Comparison of ENCODE assay signal across 1 cellular context in genomic region chr20:49484180-49485140, GRCh38.
TF ChIP-seq lines count a peak whose summit lies in the region.

No MANE protein-coding gene starts in this region.

TF ChIP-seq in HepG2, 621 proteins besides CTCF, POLR2A, EP300 and RAD21 (continued from another document and continues in another):
- TF ChIP-seq ZNF503 (CRISPR knock-in tag; IDR thresholded peaks at IDR 0.05) (no peak), FOSL1 (CRISPR knock-in tag; IDR thresholded peaks at IDR 0.05; ENCODE audit: borderline replicate concordance) (no peak), NR2C2 (CRISPR knock-in tag; IDR thresholded peaks at IDR 0.05; ENCODE audit: borderline replicate concordance) (peak; percentile 45; the same call in 1 of the 2 replicates), SMARCE1 (IDR thresholded peaks at IDR 0.05; ENCODE audit: borderline replicate concordance) (no peak), SOX13 (IDR thresholded peaks at IDR 0.05) (no peak), SOX13 (CRISPR knock-in tag; conservative IDR thresholded peaks at IDR 0.05 in 1 of 2, IDR thresholded peaks at IDR 0.05 in 1 of 2) (peak in 1 of 2 experiments; percentile 25; a peak in 1 of 4 replicates), ZBTB33 (CRISPR knock-in tag; IDR thresholded peaks at IDR 0.05) (peak; percentile 37; the same call in 1 of the 2 replicates), PTBP1 (IDR thresholded peaks at IDR 0.05; ENCODE audit: low read depth, low read length, poor library complexity, severe bottlenecking) (peak; percentile 45), ZBTB20 (CRISPR knock-in tag; IDR thresholded peaks at IDR 0.05; ENCODE audit: borderline replicate concordance, low read depth) (no peak), ZNF773 (CRISPR knock-in tag; IDR thresholded peaks at IDR 0.05; ENCODE audit: borderline replicate concordance) (peak; percentile 57; the same call in 1 of the 2 replicates), TFDP1 (CRISPR knock-in tag; IDR thresholded peaks at IDR 0.05; ENCODE audit: borderline replicate concordance) (peak; percentile 60; the same call in 1 of the 2 replicates), IRF9 (CRISPR knock-in tag; IDR thresholded peaks at IDR 0.05; ENCODE audit: borderline replicate concordance) (peak; percentile 89), NRL (CRISPR knock-in tag; IDR thresholded peaks at IDR 0.05; ENCODE audit: borderline replicate concordance) (peak; percentile 51; the same call in 1 of the 2 replicates), IKZF4 (CRISPR knock-in tag; IDR thresholded peaks at IDR 0.05; ENCODE audit: borderline replicate concordance, low read depth, not compliant biosample characterization) (no peak), ZNF740 (CRISPR knock-in tag; IDR thresholded peaks at IDR 0.05) (no peak), RBM39 (IDR thresholded peaks at IDR 0.05; ENCODE audit: low read depth, low read length, poor library complexity, severe bottlenecking) (peak; percentile 78), ZNF274 (CRISPR knock-in tag; IDR thresholded peaks at IDR 0.05) (peak; percentile 93), KAT7 (CRISPR knock-in tag; IDR thresholded peaks at IDR 0.05; ENCODE audit: borderline replicate concordance) (0 out of 2 replicates have a peak, but pooled peaks have one; percentile 38), RFX3 (CRISPR knock-in tag; IDR thresholded peaks at IDR 0.05) (no peak), PCBP1 (IDR thresholded peaks at IDR 0.05; ENCODE audit: borderline replicate concordance, low read depth, low read length) (no peak), ZNF12 (CRISPR knock-in tag; IDR thresholded peaks at IDR 0.05) (0 out of 2 replicates have a peak, but pooled peaks have one; percentile 30), ZNF580 (CRISPR knock-in tag; IDR thresholded peaks at IDR 0.05; ENCODE audit: borderline replicate concordance, low read depth) (peak; percentile 81; the same call in 1 of the 2 replicates), NCOA1 (CRISPR knock-in tag; IDR thresholded peaks at IDR 0.05) (no peak), KDM2A (CRISPR knock-in tag; IDR thresholded peaks at IDR 0.05; ENCODE audit: borderline replicate concordance, low read depth) (peak; percentile 94), GABPB1 (CRISPR knock-in tag; IDR thresholded peaks at IDR 0.05) (peak; percentile 86), SALL2 (CRISPR knock-in tag; IDR thresholded peaks at IDR 0.05) (peak; percentile 85; the same call in 1 of the 2 replicates), ZNF788 (CRISPR knock-in tag; IDR thresholded peaks at IDR 0.05; ENCODE audit: borderline replicate concordance) (peak; percentile 84; the same call in 1 of the 2 replicates), ZSCAN20 (CRISPR knock-in tag; IDR thresholded peaks at IDR 0.05; ENCODE audit: borderline replicate concordance) (no peak), SRSF9 (IDR thresholded peaks at IDR 0.05; ENCODE audit: borderline replicate concordance, insufficient read depth, low read depth, low read length, poor library complexity, severe bottlenecking) (no peak), CCAR2 (optimal IDR thresholded peaks at IDR 0.05; ENCODE audit: low read depth, low read length) (no peak), ZNF687 (CRISPR knock-in tag; IDR thresholded peaks at IDR 0.05) (peak; percentile 79), RARA (CRISPR knock-in tag; IDR thresholded peaks at IDR 0.05) (no peak), ZNF24 (IDR thresholded peaks at IDR 0.05) (peak; percentile 71), UBTF (CRISPR knock-in tag; IDR thresholded peaks at IDR 0.05) (peak; percentile 89), ZNF160 (CRISPR knock-in tag; IDR thresholded peaks at IDR 0.05) (no peak), MXD1 (CRISPR knock-in tag; IDR thresholded peaks at IDR 0.05) (peak; percentile 82), ZNF768 (CRISPR knock-in tag; IDR thresholded peaks at IDR 0.05) (peak; percentile 78), ZNF33B (CRISPR knock-in tag; IDR thresholded peaks at IDR 0.05) (peak; percentile 87), NR3C1 (CRISPR knock-in tag; IDR thresholded peaks at IDR 0.05) (no peak), ZZZ3 (CRISPR knock-in tag; IDR thresholded peaks at IDR 0.05; ENCODE audit: borderline replicate concordance) (peak; percentile 69; the same call in 1 of the 2 replicates), SP5 (CRISPR knock-in tag; IDR thresholded peaks at IDR 0.05; ENCODE audit: borderline replicate concordance, low read depth) (no peak), JUNB (CRISPR knock-in tag; IDR thresholded peaks at IDR 0.05; ENCODE audit: borderline replicate concordance) (no peak), ZBTB46 (CRISPR knock-in tag; IDR thresholded peaks at IDR 0.05; ENCODE audit: borderline replicate concordance) (no peak), ZNF101 (CRISPR knock-in tag; IDR thresholded peaks at IDR 0.05; ENCODE audit: borderline replicate concordance, low read depth) (no peak), ZSCAN21 (CRISPR knock-in tag; IDR thresholded peaks at IDR 0.05; ENCODE audit: borderline replicate concordance) (no peak), ELF3 (CRISPR knock-in tag; IDR thresholded peaks at IDR 0.05) (peak; percentile 51; the same call in 1 of the 2 replicates), ZNF296 (CRISPR knock-in tag; conservative IDR thresholded peaks at IDR 0.05) (no peak)
